8 cellular contexts compared by ENCODE assay signal in genomic region chr10:100562008-100562672, GRCh38. TPM values are rescaled to one million over a fixed set of nuclear protein-coding genes. Genes with fewer than 3 reads are reported as not detected.
DNase-seq lines count a peak whose midpoint lies in the region; ATAC-seq, FAIRE-seq and TF ChIP-seq lines count a peak whose summit lies in the region.

No MANE protein-coding gene starts in this region.

- FAIRE-seq in GM12892 (lab: Jason Lieb, UNC), result no peak

- DNase-seq in GM12892 (ENCODE audit: insufficient read length) (peak; percentile 54), SK-MEL-5 (ENCODE audit: low read depth, low spot score) (peak; percentile 73), cardiac septum (ENCODE audit: low spot score) (peak; percentile 82), putamen (ENCODE audit: low spot score) (peak; percentile 67), NCI-H510A (lab: John Stamatoyannopoulos, UW) (no peak)

- H3K27ac Mint-ChIP-seq in activated naive CD8-positive, alpha-beta T cell, result no peak overlapping the region

- ATAC-seq in HG03135 (IDR thresholded peaks at IDR 0.05; ENCODE audit: unreplicated experiment) (peak; percentile 78), HG03469 (IDR thresholded peaks at IDR 0.05; ENCODE audit: unreplicated experiment) (no peak)

- no peak for TF ChIP-seq POLR2A in GM12892 (IDR thresholded peaks at IDR 0.05; ENCODE audit: low read depth, low read length)

- no peaks in the 10 kb centered on the region for H3K36me3 Mint-ChIP-seq in activated naive CD8-positive, alpha-beta T cell

- peaks cover 13% of the 10 kb centered on the region for H3K4me1 Mint-ChIP-seq in activated naive CD8-positive, alpha-beta T cell (ENCODE audit: low read depth)

- peaks cover 13% of the 10 kb centered on the region for H3K27me3 Mint-ChIP-seq in activated naive CD8-positive, alpha-beta T cell

- H3K4me3 Mint-ChIP-seq in activated naive CD8-positive, alpha-beta T cell, result peak overlapping the region; percentile 22

- in situ Hi-C loops in SK-MEL-5 (cut with HindIII; ENCODE audit: low pct_unique_long_range_greater_than_20kb, low sequenced_read_pairs), result loop anchor here (25.0 kb wide), 1 partner anchor 325 kb away; no protein-coding TSS in a partner anchor

- no peaks in the 10 kb centered on the region for H3K9me3 Mint-ChIP-seq in activated naive CD8-positive, alpha-beta T cell (ENCODE audit: low read depth)

- intact Hi-C loops in cardiac septum (cut with DNase I), result loop anchor here (5.0 to 10.0 kb wide), 2 partner anchors 183 to 315 kb away; partner anchors contain the start of gene PAX2

RNA-seq across cellular contexts. Expression of gene HIF1AN, which starts 26.4 kb away (rescaled TPM):
- polyA plus RNA-seq in GM12892 (2012; ENCODE audit: missing spikeins), result 19.8 TPM
- total RNA-seq in SK-MEL-5 (2014; rRNA removed; shearing (Covaris generic)), result 3.7 and 12.8 TPM in 2 replicates
- 9.5 and 10.8 TPM in 2 replicates for polyA plus RNA-seq in SK-MEL-5 (2015; cell fraction: cytosol; rRNA removed)
- polyA plus RNA-seq in SK-MEL-5 (2015; cell fraction: nucleus; rRNA removed), result 33.4 and 41.0 TPM in 2 replicates
- total RNA-seq in cardiac septum, result 53.7 TPM

RNA-seq across cellular contexts. Expression of gene NDUFB8, which starts 32.5 kb away (rescaled TPM):
- polyA plus RNA-seq in GM12892 (2012; ENCODE audit: missing spikeins), result 342 TPM
- total RNA-seq in SK-MEL-5 (2014; rRNA removed; shearing (Covaris generic)), result 447 and 448 TPM in 2 replicates
- polyA plus RNA-seq in SK-MEL-5 (2015; cell fraction: cytosol; rRNA removed), result 227 and 343 TPM in 2 replicates
- polyA plus RNA-seq in SK-MEL-5 (2015; cell fraction: nucleus; rRNA removed), result 73.7 and 80.2 TPM in 2 replicates
- 351 TPM for total RNA-seq in cardiac septum

RNA-seq across cellular contexts. Expression of gene SEC31B, which starts 42.5 kb away (rescaled TPM):
- 28.2 TPM for polyA plus RNA-seq in GM12892 (2012; ENCODE audit: missing spikeins)
- total RNA-seq in SK-MEL-5 (2014; rRNA removed; shearing (Covaris generic)), result 0.48 and 0.66 TPM in 2 replicates
- 0.09 and 0.25 TPM in 2 replicates for polyA plus RNA-seq in SK-MEL-5 (2015; cell fraction: cytosol; rRNA removed)
- 49.6 and 52.0 TPM in 2 replicates for polyA plus RNA-seq in SK-MEL-5 (2015; cell fraction: nucleus; rRNA removed)
- 7.4 TPM for total RNA-seq in cardiac septum
